ENCODE assay signal across 2 cellular contexts in genomic region chr10:4977025-4977424, GRCh38.
TF ChIP-seq lines count a peak whose summit lies in the region.

No MANE protein-coding gene starts in this region.

TF ChIP-seq in HepG2, 621 proteins besides CTCF, POLR2A, EP300 and RAD21:
- TF ChIP-seq PHF21A (CRISPR knock-in tag; IDR thresholded peaks at IDR 0.05) (no peak), MXI1 (IDR thresholded peaks at IDR 0.05; ENCODE audit: borderline replicate concordance, low read depth, low read length) (no peak), FUBP1 (CRISPR knock-in tag; IDR thresholded peaks at IDR 0.05; ENCODE audit: borderline replicate concordance) (no peak), ZNF460 (CRISPR knock-in tag; IDR thresholded peaks at IDR 0.05; ENCODE audit: borderline replicate concordance) (no peak), RBFOX2 (IDR thresholded peaks at IDR 0.05; ENCODE audit: low read depth, low read length) (peak; percentile 87), RBM22 (optimal IDR thresholded peaks at IDR 0.05; ENCODE audit: low read length) (peak; percentile 3), ZBTB21 (CRISPR knock-in tag; IDR thresholded peaks at IDR 0.05) (no peak), ZNF136 (CRISPR knock-in tag; IDR thresholded peaks at IDR 0.05; ENCODE audit: low read depth) (no peak), AGO2 (optimal IDR thresholded peaks at IDR 0.05; ENCODE audit: low read depth, low read length) (peak; percentile 82), NR2C2 (CRISPR knock-in tag; IDR thresholded peaks at IDR 0.05; ENCODE audit: borderline replicate concordance) (no peak)

TF ChIP-seq in A549, 52 proteins besides CTCF, POLR2A, EP300 and RAD21:
- TF ChIP-seq BCL3 (IDR thresholded peaks at IDR 0.05) (no peak), MAFK (IDR thresholded peaks at IDR 0.05; ENCODE audit: partially characterized antibody) (no peak), TFCP2L1 (CRISPR knock-in tag; IDR thresholded peaks at IDR 0.05) (0 out of 2 replicates have a peak, but pooled peaks have one; percentile 32), CBX8 (IDR thresholded peaks at IDR 0.05) (no peak), NPAS2 (CRISPR knock-in tag; IDR thresholded peaks at IDR 0.05; ENCODE audit: borderline replicate concordance) (no peak), GATA3 (IDR thresholded peaks at IDR 0.05; ENCODE audit: borderline replicate concordance) (no peak), POLR2AphosphoS2 (conservative IDR thresholded peaks at IDR 0.05; ENCODE audit: low read length) (no peak; the same call in 1 of the 2 replicates), JUN (IDR thresholded peaks at IDR 0.05) (no peak), PHF8 (IDR thresholded peaks at IDR 0.05; ENCODE audit: borderline replicate concordance, low read depth) (no peak), HMGXB4 (CRISPR knock-in tag; IDR thresholded peaks at IDR 0.05; ENCODE audit: borderline replicate concordance) (peak; percentile 68; the same call in 1 of the 2 replicates), ZC3H11A (IDR thresholded peaks at IDR 0.05) (no peak), CEBPB (IDR thresholded peaks at IDR 0.05) (no peak), HOXA7 (CRISPR knock-in tag; IDR thresholded peaks at IDR 0.05) (peak; percentile 4; the same call in 1 of the 2 replicates), HEYL (CRISPR knock-in tag; IDR thresholded peaks at IDR 0.05) (no peak), ZSCAN20 (CRISPR knock-in tag; IDR thresholded peaks at IDR 0.05) (no peak), CHD4 (IDR thresholded peaks at IDR 0.05; ENCODE audit: borderline replicate concordance) (no peak), KDM5A (IDR thresholded peaks at IDR 0.05) (no peak), ZNF302 (CRISPR knock-in tag; IDR thresholded peaks at IDR 0.05) (no peak), HOXB5 (CRISPR knock-in tag; IDR thresholded peaks at IDR 0.05) (no peak), PBX3 (IDR thresholded peaks at IDR 0.05) (no peak), NR3C1 (IDR thresholded peaks at IDR 0.05) (no peak), REST (IDR thresholded peaks at IDR 0.05) (no peak), FOSL2 (IDR thresholded peaks at IDR 0.05) (no peak), FOSL2 (CRISPR knock-in tag; IDR thresholded peaks at IDR 0.05) (0 out of 2 replicates have a peak, but pooled peaks have one; percentile 5), FOSB (CRISPR knock-in tag; IDR thresholded peaks at IDR 0.05) (no peak; the same call in 1 of the 2 replicates), HES2 (IDR thresholded peaks at IDR 0.05) (no peak), TP53 (CRISPR knock-in tag; IDR thresholded peaks at IDR 0.05) (no peak), HDAC2 (IDR thresholded peaks at IDR 0.05) (no peak), SMC3 (IDR thresholded peaks at IDR 0.05) (no peak), RARB (CRISPR knock-in tag; IDR thresholded peaks at IDR 0.05) (peak; percentile 73; the same call in 1 of the 2 replicates), FOXS1 (CRISPR knock-in tag; IDR thresholded peaks at IDR 0.05) (no peak)
